ENCODE assay signal across 9 cellular contexts in the genomic region with DNA sequence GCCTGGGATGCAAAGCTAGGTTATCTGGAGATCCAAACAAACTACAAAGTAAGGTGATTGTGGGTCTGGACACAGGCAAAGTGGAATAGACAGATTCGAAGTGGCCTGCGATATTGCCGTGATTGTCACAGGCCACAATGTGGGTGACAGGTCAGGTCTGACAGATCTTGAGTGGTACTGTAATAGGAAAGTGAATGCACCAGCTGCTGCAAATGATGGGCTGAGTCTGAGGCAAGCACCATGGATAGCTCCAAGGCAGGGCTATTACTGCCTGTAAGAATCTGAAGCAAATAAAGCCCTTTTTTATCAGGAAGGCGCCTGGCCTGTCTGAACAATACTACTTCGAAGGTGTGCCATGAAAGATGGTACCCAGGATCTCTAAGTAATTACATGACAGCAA. TPM values are rescaled to one million over a fixed set of nuclear protein-coding genes. Genes with fewer than 3 reads are reported as not detected.
A peak's percentile ranks its signal among the peaks of the same experiment; 100 is the strongest.
DNase-seq lines count a peak whose midpoint lies in the region; ATAC-seq and TF ChIP-seq lines count a peak whose summit lies in the region.
"Had no signal": no experiment of that assay in that cellular context is flagged by ENCODE, and none has a peak within 500 bp of the region (broad histone marks: within the 10 kb centered on the region; RNA-seq: fewer than 3 reads in every experiment).

No MANE protein-coding gene starts in this region.

- H3K9me3 ChIP-seq in GM23248 (ENCODE audit: low read depth) = no peaks in the 10 kb centered on the region
- H3K9me3 ChIP-seq in uterus = no peaks in the 10 kb centered on the region

- no peaks in the 10 kb centered on the region for H3K9me2 ChIP-seq in GM23248 (ENCODE audit: insufficient read depth)

- no peak overlapping the region for H3K27ac Mint-ChIP-seq in nephron progenitor cell

- H3K27me3 Mint-ChIP-seq in nephron progenitor cell (ENCODE audit: low read depth, poor library complexity) = no peaks in the 10 kb centered on the region

- no peak overlapping the region for H3K4me2 ChIP-seq in GM23248 (ENCODE audit: unreplicated experiment)

- H3K36me3 ChIP-seq in GM23248 (ENCODE audit: low read depth) = no peaks in the 10 kb centered on the region
- no peaks in the 10 kb centered on the region for H3K36me3 ChIP-seq in uterus

- H4K20me1 ChIP-seq in GM23248 (ENCODE audit: insufficient read depth) = peaks cover 23% of the 10 kb centered on the region

- no peak overlapping the region for H3K9ac ChIP-seq in GM23248

- no peak overlapping the region for H3K27ac ChIP-seq in GM23248
- no peak overlapping the region for H3K27ac ChIP-seq in uterus

- no peak overlapping the region for H3K4me3 Mint-ChIP-seq in nephron progenitor cell

- peaks cover 100% of the 10 kb centered on the region for H3K79me2 ChIP-seq in GM23248 (ENCODE audit: insufficient read depth)

- peak; percentile 40 for DNase-seq in GM23248
- peak; percentile 82 for DNase-seq in OCI-M1 (lab: John Stamatoyannopoulos, UW)
- DNase-seq in epithelial cell of esophagus (ENCODE audit: low read depth) = peak; percentile 56
- DNase-seq in nephron progenitor cell = peak; percentile 48
- no peak for DNase-seq in uterus
- DNase-seq in amniotic stem cell (lab: John Stamatoyannopoulos, UW) = no peak
- no peak for DNase-seq in NK-92 (lab: John Stamatoyannopoulos, UW; ENCODE audit: unreplicated experiment)
- DNase-seq: NCI-H1105 had no signal

- TF ChIP-seq CTCF in epithelial cell of esophagus (IDR thresholded peaks at IDR 0.05; ENCODE audit: insufficient read depth, low read depth, low read length, missing control alignments) (no peak), nephron progenitor cell (IDR thresholded peaks at IDR 0.05) (no peak), uterus (IDR thresholded peaks at IDR 0.05) (no peak)

- H2AFZ ChIP-seq in GM23248 = no peak overlapping the region

- no peaks in the 10 kb centered on the region for H3F3A ChIP-seq in GM23248 (ENCODE audit: insufficient read depth)

- 81 to 83% methylated on average over 5 of the region's 5 CpGs for WGBS in GM23248 (ENCODE audit: low coverage in 1 of 2, low lambda C conversion rate in 2 of 2, missing lambda C conversion rate in 2 of 2), 2 experiments

- H3K36me3 Mint-ChIP-seq in nephron progenitor cell (ENCODE audit: low read depth) = peaks cover 39% of the 10 kb centered on the region

- H3K4me1 ChIP-seq in GM23248 (ENCODE audit: insufficient read depth) = no peaks in the 10 kb centered on the region
- H3K4me1 ChIP-seq in uterus = no peaks in the 10 kb centered on the region

- peaks cover 6% of the 10 kb centered on the region for H3K9me3 Mint-ChIP-seq in nephron progenitor cell

- H3K4me3 ChIP-seq in GM23248 = no peak overlapping the region
- H3K4me3 ChIP-seq in epithelial cell of esophagus (ENCODE audit: low read length) = no peak overlapping the region
- no peak overlapping the region for H3K4me3 ChIP-seq in uterus

- peaks cover 5% of the 10 kb centered on the region for H3K4me1 Mint-ChIP-seq in nephron progenitor cell

- TF ChIP-seq POLR2A in uterus (IDR thresholded peaks at IDR 0.05) = no peak

- intact Hi-C loops in uterus (cut with DNase I; ENCODE audit: low total_unique reads) = no loop called here

- H3K27me3 ChIP-seq in GM23248 (replicated peaks; ENCODE audit: insufficient read depth) = no peaks in the 10 kb centered on the region
- H3K27me3 ChIP-seq in uterus = no peaks in the 10 kb centered on the region

- ATAC-seq in HG03135 (IDR thresholded peaks at IDR 0.05; ENCODE audit: unreplicated experiment) = no peak

- in situ Hi-C loops in GM23248 (cut with MboI) = no loop called here

RNA-seq across cellular contexts. Expression of a gene that starts 10.0 kb away (rescaled TPM):
- total RNA-seq in GM23248 (2014; rRNA removed; shearing (Covaris generic)) = 29.2 and 32.9 TPM in 2 replicates
- polyA plus RNA-seq in GM23248 (2016; fragmentation: Nextera tagmentation; extraction: Ambion mirVana) = 30.1 and 31.2 TPM in 2 replicates
- 10 to 100 TPM; 38.7 to 85.1 (median 64.6) TPM for total RNA-seq in uterus

RNA-seq across cellular contexts. Expression of a gene that starts 22.3 kb away (rescaled TPM):
- total RNA-seq in GM23248 (2014; rRNA removed; shearing (Covaris generic)) = 14.7 and 16.9 TPM in 2 replicates
- 12.1 and 12.3 TPM in 2 replicates for polyA plus RNA-seq in GM23248 (2016; fragmentation: Nextera tagmentation; extraction: Ambion mirVana)
- total RNA-seq in uterus = 10 to 100 TPM; 12.4 to 41.8 (median 25.3) TPM

Comparison
In these comparisons a context has a peak if more than half of its experiments do, and no peak if none do; other contexts are left out.
1. DNase-seq: peak in GM23248 (single experiment), OCI-M1 (single experiment), epithelial cell of esophagus (single experiment) and nephron progenitor cell (single experiment); none in uterus (0 of 2), amniotic stem cell (single experiment) and NK-92 (single experiment).